Comparison of ENCODE assay signal across 8 cellular contexts in the genomic region with DNA sequence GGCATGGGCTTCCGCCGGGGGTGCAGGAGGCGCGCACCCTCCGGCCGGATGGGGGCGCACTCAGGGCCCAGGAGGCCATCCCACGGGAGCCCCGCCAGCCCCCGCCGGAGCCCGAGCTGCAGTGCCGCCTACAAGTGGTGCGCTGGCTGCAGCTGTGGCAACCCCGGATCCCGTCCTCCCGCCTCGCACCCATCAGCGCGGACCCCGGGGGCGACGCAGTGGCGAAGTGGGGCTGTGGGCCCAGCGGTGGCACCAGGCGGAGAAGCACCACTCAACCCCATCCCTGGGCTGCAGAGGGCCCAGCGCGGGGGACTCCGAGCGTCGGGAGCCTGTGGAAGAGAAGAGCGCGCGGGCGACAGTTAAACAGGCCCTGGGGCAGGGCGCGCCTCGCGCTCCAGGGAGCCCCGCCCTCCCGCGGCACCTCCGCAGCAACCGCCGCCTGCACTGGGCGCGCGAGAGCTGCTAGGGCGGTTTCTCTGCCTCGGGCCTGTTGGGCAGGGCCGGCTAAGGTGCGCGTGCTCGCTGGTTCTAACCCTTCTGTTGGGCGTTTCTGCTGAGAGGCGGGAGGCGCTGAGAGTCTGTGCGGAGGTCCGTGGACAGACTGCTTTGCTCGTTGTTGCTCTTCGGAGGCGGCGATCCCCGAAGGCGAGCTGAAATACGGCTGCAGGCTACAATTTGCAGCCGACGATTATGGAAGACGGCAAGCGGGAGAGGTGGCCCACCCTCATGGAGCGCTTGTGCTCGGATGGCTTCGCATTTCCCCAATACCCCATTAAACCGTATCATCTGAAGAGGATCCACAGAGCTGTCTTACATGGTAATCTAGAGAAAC. TPM values are rescaled to one million over a fixed set of nuclear protein-coding genes. Genes with fewer than 3 reads are reported as not detected.
DNase-seq lines count a peak whose midpoint lies in the region; ATAC-seq and TF ChIP-seq lines count a peak whose summit lies in the region.
"Not testable (repeated sequence)": the region's sequence is repeated elsewhere in the genome, so short reads cannot be mapped to it uniquely, and the experiment has no call there.

TSS of gene ANKRD36 (plus strand) at position 104 of the 832 bp plus-strand sequence. CDS start at position 691, 587 bp downstream.

- 0% methylated on average over 47 of the region's 74 CpGs for WGBS in hepatocyte (ENCODE audit: low lambda C conversion rate, missing lambda C conversion rate)

- not testable (repeated sequence) for H3K9me2 ChIP-seq in hepatocyte (replicated peaks; ENCODE audit: insufficient read depth)

- peak; percentile 90 for ATAC-seq in GM21825 (IDR thresholded peaks at IDR 0.05; ENCODE audit: unreplicated experiment)

- not testable (repeated sequence) for H3K27me3 ChIP-seq in HUES48 (ENCODE audit: control insufficient read depth, insufficient read depth, low read length); breast epithelium; hepatocyte

- not testable (repeated sequence) for TF ChIP-seq POLR2A in breast epithelium (IDR thresholded peaks at IDR 0.05)

- not testable (repeated sequence) for H3K79me2 ChIP-seq in hepatocyte

- H2AFZ ChIP-seq in hepatocyte = peak within 1 kb of the TSS; percentile 95

- POLR2A ChIA-PET in GM10248 (lab: Yijun Ruan, JAX) = not testable (repeated sequence)

- peak; percentile 72 for DNase-seq in GM10248 (ENCODE audit: extremely low spot score)
- DNase-seq in activated CD4-positive, alpha-beta T cell treated with anti-CD3 and anti-CD28 coated beads for 24 hours (ENCODE audit: low read depth in 2 of 2) = peak; percentile 76 to 77
- DNase-seq in breast epithelium (ENCODE audit: low spot score in 2 of 2) = peak; percentile 61 to 71
- DNase-seq in hepatocyte (ENCODE audit: low spot score) = peak; percentile 88
- DNase-seq in posterior vena cava (ENCODE audit: low spot score) = peak; percentile 95
- not testable (repeated sequence) for DNase-seq in substantia nigra (lab: John Stamatoyannopoulos, UW)

- TF ChIP-seq CTCF in GM10248 (IDR thresholded peaks at IDR 0.05; ENCODE audit: control extremely low read depth, extremely low read depth, low read depth, missing control alignments) = peak; percentile 72
- TF ChIP-seq CTCF in breast epithelium (IDR thresholded peaks at IDR 0.05) = peak in 2 of 3 donors; percentile 30 to 49
- TF ChIP-seq CTCF in hepatocyte (IDR thresholded peaks at IDR 0.05; ENCODE audit: poor library complexity) = peak; percentile 53

- H3K27ac ChIP-seq in HUES48 (ENCODE audit: low read depth, low read length) = not testable (repeated sequence)
- H3K27ac ChIP-seq in breast epithelium (peak within 1 kb of the TSS; percentile 84 to 95), hepatocyte (peak within 1 kb of the TSS; percentile 98), substantia nigra (ENCODE audit: low read depth, low read length, poor library complexity, severe bottlenecking) (peak within 1 kb of the TSS; percentile 93)

- intact Hi-C loops in breast epithelium (cut with DNase I; ENCODE audit: low total_unique reads); posterior vena cava (cut with DNase I): not testable (repeated sequence)

- H3K36me3 ChIP-seq in HUES48 (ENCODE audit: control insufficient read depth, insufficient read depth, low read length); breast epithelium; hepatocyte (replicated peaks; ENCODE audit: insufficient read depth, low read depth): not testable (repeated sequence)

- H3K4me2 ChIP-seq in hepatocyte = peak within 1 kb of the TSS; percentile 99

- H3K9me3 ChIP-seq in HUES48 (ENCODE audit: control insufficient read depth, insufficient read depth, low read length); breast epithelium; hepatocyte (ENCODE audit: low read depth): not testable (repeated sequence)

- H3K9ac ChIP-seq in HUES48 (ENCODE audit: low read depth, low read length) = peak within 1 kb of the TSS; percentile 70

- H3K4me1 ChIP-seq in HUES48 (ENCODE audit: control insufficient read depth, insufficient read depth, low read length); breast epithelium; hepatocyte (ENCODE audit: insufficient read depth): not testable (repeated sequence)

- CTCF ChIA-PET in GM10248 (lab: Yijun Ruan, JAX) = interaction anchor here (1.0 to 2.1 kb wide), 10 partner anchors 10 to 472 kb away, joined by 3 to 15 read pairs (median 6); partner anchors contain the start of gene ANKRD39

- not testable (repeated sequence) for H4K20me1 ChIP-seq in hepatocyte (ENCODE audit: insufficient read depth, poor library complexity, severe bottlenecking)

- H3K4me3 ChIP-seq in HUES48 (ENCODE audit: low read depth, low read length) (peak within 1 kb of the TSS; percentile 68), breast epithelium (peak within 1 kb of the TSS; percentile 61 to 92 (median 74)), hepatocyte (peak within 1 kb of the TSS; percentile 98)

RNA-seq across cellular contexts. Expression of gene ANKRD36, which starts in this region (rescaled TPM):
- total RNA-seq in breast epithelium = 10 to 100 TPM; 37.0 to 64.7 (median 44.6) TPM
- 15.6 TPM in 2 replicates for total RNA-seq in hepatocyte
- 9.3 and 12.1 TPM in 2 replicates for polyA plus RNA-seq in hepatocyte
- total RNA-seq in posterior vena cava = 10 to 100 TPM; 26.8 to 30.6 TPM
